Comparison of ENCODE assay signal across 13 cellular contexts in genomic region chr2:64325477-64325851, GRCh38.
DNase-seq lines count a peak whose midpoint lies in the region; ATAC-seq, FAIRE-seq and TF ChIP-seq lines count a peak whose summit lies in the region.
"Had no signal": no experiment of that assay in that cellular context is flagged by ENCODE, and none has a peak within 500 bp of the region (broad histone marks: within the 10 kb centered on the region; RNA-seq: fewer than 3 reads in every experiment).

No MANE protein-coding gene starts in this region.

- POLR2A ChIA-PET in activated CD8-positive, alpha-beta T cell treated with anti-CD3 and anti-CD28 coated beads for 36 hours (lab: Charles Lee): interaction anchor here (0.7 to 3.5 kb wide), 18 partner anchors 8 to 276 kb away, joined by 3 to 30 read pairs (median 6); partner anchors contain the start of gene AFTPH

- peak; percentile 22 for DNase-seq in activated CD4-positive, alpha-beta T cell treated with anti-CD3 and anti-CD28 coated beads for 48 hours
- DNase-seq in activated CD4-positive, alpha-beta T cell treated with anti-CD3 and anti-CD28 coated beads for 1 hour: no peak
- peak; percentile 22 for DNase-seq in activated CD8-positive, alpha-beta T cell treated with anti-CD3 and anti-CD28 coated beads for 36 hours
- DNase-seq in spleen (no peak), GM19239 (ENCODE audit: insufficient read length, low spot score) (no peak), COLO829 (ENCODE audit: low spot score) (no peak), lower lobe of right lung (no peak)
- DNase-seq: anterior cingulate cortex, DMS79 treated with DMSO at 0.1 percent for 48 hours, midbrain, NCI-H187, retina had no signal

- H3K27me3 ChIP-seq in spleen (replicated peaks in 1 of 7): no peaks in the 10 kb centered on the region
- no peaks in the 10 kb centered on the region for H3K27me3 ChIP-seq in lower lobe of right lung (ENCODE audit: low read depth)

- H3K27ac ChIP-seq in spleen (peak overlapping the region in 5 of 8 donors; percentile 29 to 79 (median 75)), lower lobe of right lung (no peak overlapping the region)

- CTCF ChIA-PET in activated CD8-positive, alpha-beta T cell treated with anti-CD3 and anti-CD28 coated beads for 36 hours (lab: Charles Lee): interaction anchor here (0.6 to 9.2 kb wide), 12 partner anchors 12 to 289 kb away, joined by 3 to 374 read pairs (median 22); no protein-coding TSS in a partner anchor

- H3K36me3 ChIP-seq in spleen: no peaks in the 10 kb centered on the region
- no peaks in the 10 kb centered on the region for H3K36me3 ChIP-seq in lower lobe of right lung

- peaks cover 47% of the 10 kb centered on the region for H3K4me1 Mint-ChIP-seq in activated CD8-positive, alpha-beta T cell treated with anti-CD3 and anti-CD28 coated beads for 36 hours (ENCODE audit: low read depth)

- ATAC-seq in HG03095 (IDR thresholded peaks at IDR 0.05; ENCODE audit: unreplicated experiment) (peak; percentile 3), lower lobe of right lung (no peak)
- peak; percentile 48 for ATAC-seq in activated CD8-positive, alpha-beta T cell treated with anti-CD3 and anti-CD28 coated beads for 36 hours

- H3K9me3 Mint-ChIP-seq in activated CD8-positive, alpha-beta T cell treated with anti-CD3 and anti-CD28 coated beads for 36 hours: no peaks in the 10 kb centered on the region

- no peak for TF ChIP-seq POLR2A in spleen (IDR thresholded peaks at IDR 0.05)

- H3K4me1 ChIP-seq in spleen (peaks cover 17 to 51% (median 41%) of the 10 kb centered on the region in 6 donors), lower lobe of right lung (peaks cover 33% of the 10 kb centered on the region)

- no peaks in the 10 kb centered on the region for H3K36me3 Mint-ChIP-seq in activated CD8-positive, alpha-beta T cell treated with anti-CD3 and anti-CD28 coated beads for 36 hours (ENCODE audit: low read depth)

- intact Hi-C loops in activated CD8-positive, alpha-beta T cell treated with anti-CD3 and anti-CD28 coated beads for 36 hours (cut with micrococcal nuclease): loop anchor here (1.0 to 10.0 kb wide), 3 partner anchors 111 to 481 kb away; partner anchors contain the start of gene UGP2
- intact Hi-C loops in spleen (cut with DNase I; ENCODE audit: low total_unique reads) (no loop called here), lower lobe of right lung (cut with DNase I) (loop anchor here (10.0 kb wide), 1 partner anchor 281 kb away; no protein-coding TSS in a partner anchor)

- H3K4me3 ChIP-seq in spleen (no peak overlapping the region), lower lobe of right lung (no peak overlapping the region)

- peak overlapping the region; percentile 95 for H3K27ac Mint-ChIP-seq in activated CD8-positive, alpha-beta T cell treated with anti-CD3 and anti-CD28 coated beads for 36 hours

- TF ChIP-seq CTCF in activated CD8-positive, alpha-beta T cell treated with anti-CD3 and anti-CD28 coated beads for 36 hours (IDR thresholded peaks at IDR 0.05): no peak
- TF ChIP-seq CTCF in spleen (IDR thresholded peaks at IDR 0.05 in 8 of 11, conservative IDR thresholded peaks at IDR 0.05 in 3 of 11) (no peak), lower lobe of right lung (IDR thresholded peaks at IDR 0.05) (no peak)

- no peak for FAIRE-seq in GM19239 (lab: Jason Lieb, UNC)

- no peaks in the 10 kb centered on the region for H3K27me3 Mint-ChIP-seq in activated CD8-positive, alpha-beta T cell treated with anti-CD3 and anti-CD28 coated beads for 36 hours

- H3K9me3 ChIP-seq in spleen (peaks cover 0 to 7% (median 0%) of the 10 kb centered on the region in 8 donors), lower lobe of right lung (no peaks in the 10 kb centered on the region)

- H3K4me3 Mint-ChIP-seq in activated CD8-positive, alpha-beta T cell treated with anti-CD3 and anti-CD28 coated beads for 36 hours: peak overlapping the region; percentile 63

Comparison
In these comparisons a context has a peak if more than half of its experiments do, and no peak if none do; other contexts are left out.
1. DNase-seq: peak in activated CD4-positive, alpha-beta T cell treated with anti-CD3 and anti-CD28 coated beads for 48 hours (single experiment) and activated CD8-positive, alpha-beta T cell treated with anti-CD3 and anti-CD28 coated beads for 36 hours (single experiment); none in activated CD4-positive, alpha-beta T cell treated with anti-CD3 and anti-CD28 coated beads for 1 hour (single experiment), spleen (single experiment), GM19239 (single experiment), COLO829 (single experiment) and lower lobe of right lung (single experiment).
2. ATAC-seq: peak in HG03095 (single experiment) and activated CD8-positive, alpha-beta T cell treated with anti-CD3 and anti-CD28 coated beads for 36 hours (single experiment); none in lower lobe of right lung (0 of 2).